Comparison of ENCODE assay signal across 2 cellular contexts in the genomic region with DNA sequence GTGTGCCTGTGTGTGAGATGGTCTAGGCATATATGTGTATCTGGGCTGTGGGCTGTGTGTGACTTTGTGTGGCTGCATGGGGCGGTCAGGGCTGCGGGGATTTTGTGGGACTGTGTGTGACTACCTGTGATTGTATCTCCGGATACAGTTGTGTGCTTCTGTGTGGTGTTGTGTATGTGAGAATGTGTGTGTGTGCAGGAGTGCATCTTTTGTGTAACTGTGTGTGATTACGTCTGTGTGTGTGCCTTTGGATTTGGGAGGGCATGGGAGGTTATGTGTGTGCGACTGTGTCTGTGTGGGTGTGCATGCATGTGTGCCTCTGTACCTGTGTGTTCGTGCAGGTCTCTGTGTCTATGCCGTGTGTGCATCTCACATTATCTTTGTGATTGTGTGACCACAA.
TF ChIP-seq lines count a peak whose summit lies in the region.

No MANE protein-coding gene starts in this region.

TF ChIP-seq in H1, 55 proteins besides CTCF, POLR2A, EP300 and RAD21:
- TF ChIP-seq EZH2 (IDR thresholded peaks at IDR 0.05; ENCODE audit: low read depth, low read length, severe bottlenecking) (no peak), KDM1A (IDR thresholded peaks at IDR 0.05; ENCODE audit: borderline replicate concordance, low read length) (no peak), SIX5 (IDR thresholded peaks at IDR 0.05; ENCODE audit: low read depth, low read length) (no peak), ZNF274 (IDR thresholded peaks at IDR 0.05; ENCODE audit: borderline replicate concordance, extremely low read depth, low read length) (no peak), RFX5 (IDR thresholded peaks at IDR 0.05; ENCODE audit: borderline replicate concordance, low read depth, low read length) (no peak), GTF2F1 (IDR thresholded peaks at IDR 0.05; ENCODE audit: borderline replicate concordance, low read depth, low read length) (no peak), CHD2 (IDR thresholded peaks at IDR 0.05; ENCODE audit: low read length) (no peak)

TF ChIP-seq in HEK293T, 16 proteins besides CTCF, POLR2A, EP300 and RAD21:
- TF ChIP-seq ZNF384 (IDR thresholded peaks at IDR 0.05) = no peak
- no peak for TF ChIP-seq FOXK2 (IDR thresholded peaks at IDR 0.05)
- no peak for TF ChIP-seq BHLHE40 (IDR thresholded peaks at IDR 0.05; ENCODE audit: borderline replicate concordance)
- no peak for TF ChIP-seq TARDBP (IDR thresholded peaks at IDR 0.05)
- TF ChIP-seq, protein P1, sequence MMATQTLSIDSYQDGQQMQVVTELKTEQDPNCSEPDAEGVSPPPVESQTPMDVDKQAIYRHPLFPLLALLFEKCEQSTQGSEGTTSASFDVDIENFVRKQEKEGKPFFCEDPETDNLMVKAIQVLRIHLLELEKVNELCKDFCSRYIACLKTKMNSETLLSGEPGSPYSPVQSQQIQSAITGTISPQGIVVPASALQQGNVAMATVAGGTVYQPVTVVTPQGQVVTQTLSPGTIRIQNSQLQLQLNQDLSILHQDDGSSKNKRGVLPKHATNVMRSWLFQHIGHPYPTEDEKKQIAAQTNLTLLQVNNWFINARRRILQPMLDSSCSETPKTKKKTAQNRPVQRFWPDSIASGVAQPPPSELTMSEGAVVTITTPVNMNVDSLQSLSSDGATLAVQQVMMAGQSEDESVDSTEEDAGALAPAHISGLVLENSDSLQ (IDR thresholded peaks at IDR 0.05) = no peak
- no peak for TF ChIP-seq SUZ12 (IDR thresholded peaks at IDR 0.05)
- TF ChIP-seq HDGF (IDR thresholded peaks at IDR 0.05; ENCODE audit: borderline replicate concordance) = no peak
- no peak for TF ChIP-seq FOXM1 (IDR thresholded peaks at IDR 0.05; ENCODE audit: borderline replicate concordance)
- TF ChIP-seq FOXA1 (IDR thresholded peaks at IDR 0.05) = no peak
- no peak for TF ChIP-seq CTBP1 (IDR thresholded peaks at IDR 0.05; ENCODE audit: borderline replicate concordance)
- no peak for TF ChIP-seq ARNT (IDR thresholded peaks at IDR 0.05)
- TF ChIP-seq L3MBTL2 (conservative IDR thresholded peaks at IDR 0.05) = no peak
- TF ChIP-seq ELF4 (IDR thresholded peaks at IDR 0.05) = no peak
TF ChIP-seq in HEK293T: peak in this region for 0.
